In the genomic region with DNA sequence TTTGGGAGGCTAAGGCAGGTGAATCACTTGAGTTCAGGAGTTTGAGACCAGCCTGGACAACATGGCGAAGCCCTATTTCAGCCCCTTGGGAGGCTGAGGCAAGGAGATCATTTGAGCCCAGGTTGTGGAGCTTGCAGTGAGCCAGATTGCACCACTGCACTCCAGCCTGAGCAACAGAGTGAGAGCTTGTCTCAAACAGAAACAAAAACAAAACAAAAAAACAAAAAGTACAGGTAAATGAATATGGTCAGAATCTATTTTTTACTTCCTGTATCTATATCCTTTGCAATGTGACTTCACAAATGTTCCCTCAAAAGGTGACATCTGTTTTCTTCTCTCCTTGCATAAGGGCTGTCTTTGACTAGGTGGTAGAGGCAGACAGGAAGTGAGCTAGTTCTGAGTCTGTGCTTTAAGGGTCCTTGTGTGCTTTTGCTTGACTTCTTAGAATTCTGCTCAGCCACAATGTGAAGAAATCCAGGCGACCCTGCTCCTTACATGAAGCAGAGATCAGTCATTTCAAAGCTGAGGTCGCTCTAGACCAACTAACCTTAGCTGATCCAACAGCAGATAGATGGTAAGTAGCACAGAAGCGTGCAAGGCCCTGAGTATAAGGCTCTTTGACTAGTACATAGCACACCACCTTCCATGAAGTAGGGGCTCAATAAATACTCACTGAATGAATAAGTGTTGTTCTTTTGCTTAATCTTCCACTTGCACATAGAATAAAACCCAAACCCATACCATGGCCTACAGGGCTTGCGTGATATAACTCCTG, we compare ENCODE assay signal across 2 cellular contexts.
TF ChIP-seq lines count a peak whose summit lies in the region.

No MANE protein-coding gene starts in this region.

TF ChIP-seq in H1, 55 proteins besides CTCF, POLR2A, EP300 and RAD21 (continued from another document):
- TF ChIP-seq BCL11A (IDR thresholded peaks at IDR 0.05; ENCODE audit: low read depth in 2 of 2, low read length in 2 of 2), result no peak
TF ChIP-seq in H1: peak in this region for 0.

TF ChIP-seq in SK-N-SH treated with all-trans-retinoic acid at 6 μM for 48 hours, 23 proteins besides CTCF, POLR2A, EP300 and RAD21 (continued from another document):
- TF ChIP-seq, protein P1, sequence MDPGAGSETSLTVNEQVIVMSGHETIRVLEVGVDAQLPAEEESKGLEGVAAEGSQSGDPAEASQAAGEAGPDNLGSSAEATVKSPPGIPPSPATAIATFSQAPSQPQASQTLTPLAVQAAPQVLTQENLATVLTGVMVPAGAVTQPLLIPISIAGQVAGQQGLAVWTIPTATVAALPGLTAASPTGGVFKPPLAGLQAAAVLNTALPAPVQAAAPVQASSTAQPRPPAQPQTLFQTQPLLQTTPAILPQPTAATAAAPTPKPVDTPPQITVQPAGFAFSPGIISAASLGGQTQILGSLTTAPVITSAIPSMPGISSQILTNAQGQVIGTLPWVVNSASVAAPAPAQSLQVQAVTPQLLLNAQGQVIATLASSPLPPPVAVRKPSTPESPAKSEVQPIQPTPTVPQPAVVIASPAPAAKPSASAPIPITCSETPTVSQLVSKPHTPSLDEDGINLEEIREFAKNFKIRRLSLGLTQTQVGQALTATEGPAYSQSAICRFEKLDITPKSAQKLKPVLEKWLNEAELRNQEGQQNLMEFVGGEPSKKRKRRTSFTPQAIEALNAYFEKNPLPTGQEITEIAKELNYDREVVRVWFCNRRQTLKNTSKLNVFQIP (CRISPR knock-in tag; IDR thresholded peaks at IDR 0.05; ENCODE audit: borderline replicate concordance, low read depth), result no peak
- TF ChIP-seq ZNF565 (CRISPR knock-in tag; conservative IDR thresholded peaks at IDR 0.05; ENCODE audit: low read depth) (no peak), CSDC2 (CRISPR knock-in tag; IDR thresholded peaks at IDR 0.05) (no peak), RARB (CRISPR knock-in tag; IDR thresholded peaks at IDR 0.05) (no peak), BACH2 (CRISPR knock-in tag; IDR thresholded peaks at IDR 0.05; ENCODE audit: borderline replicate concordance) (no peak), GLIS3 (CRISPR knock-in tag; IDR thresholded peaks at IDR 0.05) (no peak), ZFP30 (CRISPR knock-in tag; IDR thresholded peaks at IDR 0.05) (no peak)
- TF ChIP-seq, protein P2, sequence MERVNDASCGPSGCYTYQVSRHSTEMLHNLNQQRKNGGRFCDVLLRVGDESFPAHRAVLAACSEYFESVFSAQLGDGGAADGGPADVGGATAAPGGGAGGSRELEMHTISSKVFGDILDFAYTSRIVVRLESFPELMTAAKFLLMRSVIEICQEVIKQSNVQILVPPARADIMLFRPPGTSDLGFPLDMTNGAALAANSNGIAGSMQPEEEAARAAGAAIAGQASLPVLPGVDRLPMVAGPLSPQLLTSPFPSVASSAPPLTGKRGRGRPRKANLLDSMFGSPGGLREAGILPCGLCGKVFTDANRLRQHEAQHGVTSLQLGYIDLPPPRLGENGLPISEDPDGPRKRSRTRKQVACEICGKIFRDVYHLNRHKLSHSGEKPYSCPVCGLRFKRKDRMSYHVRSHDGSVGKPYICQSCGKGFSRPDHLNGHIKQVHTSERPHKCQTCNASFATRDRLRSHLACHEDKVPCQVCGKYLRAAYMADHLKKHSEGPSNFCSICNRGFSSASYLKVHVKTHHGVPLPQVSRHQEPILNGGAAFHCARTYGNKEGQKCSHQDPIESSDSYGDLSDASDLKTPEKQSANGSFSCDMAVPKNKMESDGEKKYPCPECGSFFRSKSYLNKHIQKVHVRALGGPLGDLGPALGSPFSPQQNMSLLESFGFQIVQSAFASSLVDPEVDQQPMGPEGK (CRISPR knock-in tag; IDR thresholded peaks at IDR 0.05; ENCODE audit: borderline replicate concordance), result no peak
- TF ChIP-seq, protein P3, sequence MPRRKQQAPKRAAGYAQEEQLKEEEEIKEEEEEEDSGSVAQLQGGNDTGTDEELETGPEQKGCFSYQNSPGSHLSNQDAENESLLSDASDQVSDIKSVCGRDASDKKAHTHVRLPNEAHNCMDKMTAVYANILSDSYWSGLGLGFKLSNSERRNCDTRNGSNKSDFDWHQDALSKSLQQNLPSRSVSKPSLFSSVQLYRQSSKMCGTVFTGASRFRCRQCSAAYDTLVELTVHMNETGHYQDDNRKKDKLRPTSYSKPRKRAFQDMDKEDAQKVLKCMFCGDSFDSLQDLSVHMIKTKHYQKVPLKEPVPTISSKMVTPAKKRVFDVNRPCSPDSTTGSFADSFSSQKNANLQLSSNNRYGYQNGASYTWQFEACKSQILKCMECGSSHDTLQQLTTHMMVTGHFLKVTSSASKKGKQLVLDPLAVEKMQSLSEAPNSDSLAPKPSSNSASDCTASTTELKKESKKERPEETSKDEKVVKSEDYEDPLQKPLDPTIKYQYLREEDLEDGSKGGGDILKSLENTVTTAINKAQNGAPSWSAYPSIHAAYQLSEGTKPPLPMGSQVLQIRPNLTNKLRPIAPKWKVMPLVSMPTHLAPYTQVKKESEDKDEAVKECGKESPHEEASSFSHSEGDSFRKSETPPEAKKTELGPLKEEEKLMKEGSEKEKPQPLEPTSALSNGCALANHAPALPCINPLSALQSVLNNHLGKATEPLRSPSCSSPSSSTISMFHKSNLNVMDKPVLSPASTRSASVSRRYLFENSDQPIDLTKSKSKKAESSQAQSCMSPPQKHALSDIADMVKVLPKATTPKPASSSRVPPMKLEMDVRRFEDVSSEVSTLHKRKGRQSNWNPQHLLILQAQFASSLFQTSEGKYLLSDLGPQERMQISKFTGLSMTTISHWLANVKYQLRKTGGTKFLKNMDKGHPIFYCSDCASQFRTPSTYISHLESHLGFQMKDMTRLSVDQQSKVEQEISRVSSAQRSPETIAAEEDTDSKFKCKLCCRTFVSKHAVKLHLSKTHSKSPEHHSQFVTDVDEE (CRISPR knock-in tag; IDR thresholded peaks at IDR 0.05), result no peak
